Comparison of ENCODE assay signal across 15 cellular contexts in the genomic region with DNA sequence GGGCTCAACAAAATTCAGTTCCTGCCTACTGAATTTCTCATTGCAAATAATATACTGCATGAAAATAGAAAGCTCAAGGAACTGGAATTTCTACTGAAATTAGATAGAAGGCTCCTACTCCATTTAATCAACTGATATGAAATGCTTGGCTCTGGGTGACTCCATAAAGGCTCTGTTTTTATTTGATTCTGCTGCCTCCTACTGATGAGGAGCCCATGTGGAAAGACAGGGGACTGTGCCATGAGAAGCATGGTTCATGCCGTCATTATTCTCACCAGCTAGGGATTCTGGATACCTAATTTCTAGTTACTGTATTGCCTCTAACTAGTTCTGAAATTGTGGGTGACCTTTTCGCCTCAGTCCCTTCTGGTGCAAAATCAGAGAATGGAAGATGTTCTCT.
DNase-seq lines count a peak whose midpoint lies in the region; ATAC-seq lines count a peak whose summit lies in the region.
"Had no signal": no experiment of that assay in that cellular context is flagged by ENCODE, and none has a peak within 500 bp of the region (broad histone marks: within the 10 kb centered on the region; RNA-seq: fewer than 3 reads in every experiment).

No MANE protein-coding gene starts in this region.

- no peaks in the 10 kb centered on the region for H3K27me3 Mint-ChIP-seq in activated CD4-positive, alpha-beta T cell treated with anti-CD3 and anti-CD28 coated beads, Interleukin-2, amount 10 ng/mL, durations not matched to agents 24 days and 14 days
- H3K27me3 Mint-ChIP-seq: activated T-cell treated with anti-CD3 and anti-CD28 coated beads, Interleukin-2, amount 50 U/mL, for 24 hours; CD4-positive, CD25-positive, alpha-beta regulatory T cell had no signal

- H3K27ac Mint-ChIP-seq in activated CD4-positive, alpha-beta T cell treated with anti-CD3 and anti-CD28 coated beads, Interleukin-2, amount 10 ng/mL, durations not matched to agents 24 days and 14 days, result no peak overlapping the region
- H3K27ac Mint-ChIP-seq: activated T-cell treated with anti-CD3 and anti-CD28 coated beads, Interleukin-2, amount 50 U/mL, for 24 hours; CD4-positive, CD25-positive, alpha-beta regulatory T cell had no signal

- ATAC-seq in left colon (peak; percentile 45), GM19455 (IDR thresholded peaks at IDR 0.05; ENCODE audit: unreplicated experiment) (no peak)
- ATAC-seq: gastroesophageal sphincter had no signal

- in situ Hi-C loops in ACHN (cut with HindIII; ENCODE audit: low pct_ligation_motif_present, low pct_unique_long_range_greater_than_20kb, low sequenced_read_pairs), result no loop called here

- peaks cover 3% of the 10 kb centered on the region for H3K9me3 Mint-ChIP-seq in activated CD4-positive, alpha-beta T cell treated with anti-CD3 and anti-CD28 coated beads, Interleukin-2, amount 10 ng/mL, durations not matched to agents 24 days and 14 days

- intact Hi-C loops in left colon (cut with DNase I, micrococcal nuclease), result no loop called here
- intact Hi-C loops in activated CD4-positive, alpha-beta T cell treated with anti-CD3 and anti-CD28 coated beads, Interleukin-2, amount 10 ng/mL, durations not matched to agents 24 days and 14 days (cut with micrococcal nuclease), result no loop called here

- H3K4me1 Mint-ChIP-seq in activated CD4-positive, alpha-beta T cell treated with anti-CD3 and anti-CD28 coated beads, Interleukin-2, amount 10 ng/mL, durations not matched to agents 24 days and 14 days, result no peaks in the 10 kb centered on the region
- H3K4me1 Mint-ChIP-seq: CD4-positive, CD25-positive, alpha-beta regulatory T cell had no signal

- H3K36me3 Mint-ChIP-seq in activated CD4-positive, alpha-beta T cell treated with anti-CD3 and anti-CD28 coated beads, Interleukin-2, amount 10 ng/mL, durations not matched to agents 24 days and 14 days (ENCODE audit: low read depth), result no peaks in the 10 kb centered on the region
- H3K36me3 Mint-ChIP-seq: CD4-positive, CD25-positive, alpha-beta regulatory T cell had no signal

- peak; percentile 5 for DNase-seq in ACHN
- peak; percentile 43 for DNase-seq in LHCN-M2 (ENCODE audit: low read depth)
- peak; percentile 31 for DNase-seq in dermis blood vessel endothelial cell
- no peak for DNase-seq in left colon
- no peak for DNase-seq in activated CD4-positive, alpha-beta T cell treated with anti-CD3 and anti-CD28 coated beads, Interleukin-2, amount 10 ng/mL, durations not matched to agents 24 days and 14 days
- no peak for DNase-seq in T-helper 1 cell
- no peak for DNase-seq in amniotic stem cell (lab: John Stamatoyannopoulos, UW)
- DNase-seq: activated CD4-positive, CD25-positive, alpha-beta regulatory T cell; activated T-cell treated with anti-CD3 and anti-CD28 coated beads, Interleukin-2, amount 50 U/mL, for 24 hours; caudate nucleus; CD4-positive, CD25-positive, alpha-beta regulatory T cell; NCI-H2171 treated with DMSO at 0.1 percent for 48 hours; retina had no signal

- H3K4me3 Mint-ChIP-seq in activated CD4-positive, alpha-beta T cell treated with anti-CD3 and anti-CD28 coated beads, Interleukin-2, amount 10 ng/mL, durations not matched to agents 24 days and 14 days, result no peak overlapping the region
- H3K4me3 Mint-ChIP-seq: activated T-cell treated with anti-CD3 and anti-CD28 coated beads, Interleukin-2, amount 50 U/mL, for 24 hours; CD4-positive, CD25-positive, alpha-beta regulatory T cell had no signal

Comparison
In these comparisons a context has a peak if more than half of its experiments do, and no peak if none do; other contexts are left out.
1. DNase-seq: peak in ACHN (single experiment), LHCN-M2 (single experiment) and dermis blood vessel endothelial cell (single experiment); none in left colon (0 of 2), activated CD4-positive, alpha-beta T cell treated with anti-CD3 and anti-CD28 coated beads, Interleukin-2, amount 10 ng/mL, durations not matched to agents 24 days and 14 days (single experiment), T-helper 1 cell (0 of 5) and amniotic stem cell (single experiment).